35 cellular contexts compared by ENCODE assay signal in genomic region chr12:71109834-71110233, GRCh38. TPM values are rescaled to one million over a fixed set of nuclear protein-coding genes. Genes with fewer than 3 reads are reported as not detected.
"Had no signal": no experiment of that assay in that cellular context is flagged by ENCODE, and none has a peak within 500 bp of the region (broad histone marks: within the 10 kb centered on the region; RNA-seq: fewer than 3 reads in every experiment).

No MANE protein-coding gene starts in this region.

- H3K27ac Mint-ChIP-seq: activated CD4-positive, alpha-beta memory T cell treated with anti-CD3 and anti-CD28 coated beads, Interleukin-2, amount 10 ng/mL, durations not matched to agents 7 days and 5 days; activated CD4-positive, alpha-beta T cell treated with anti-CD3 and anti-CD28 coated beads for 36 hours; activated CD4-positive, alpha-beta T cell treated with anti-CD3 and anti-CD28 coated beads, Interleukin-2, amount 10 ng/mL, durations not matched to agents 7 days and 5 days; activated CD8-positive, alpha-beta memory T cell treated with anti-CD3 and anti-CD28 coated beads, Interleukin-2, amount 10 ng/mL, durations not matched to agents 7 days and 5 days; activated CD8-positive, alpha-beta T cell treated with anti-CD3 and anti-CD28 coated beads, Interleukin-2, amount 10 ng/mL, durations not matched to agents 7 days and 5 days; activated naive CD4-positive, alpha-beta T cell treated with anti-CD3 and anti-CD28 coated beads, Interleukin-2, amount 10 ng/mL, durations not matched to agents 7 days and 5 days; activated naive CD4-positive, alpha-beta T cell treated with anti-CD3 and anti-CD28 coated beads, Interleukin-2, amount 50 U/mL, for 24 hours; activated naive CD8-positive, alpha-beta T cell; activated naive CD8-positive, alpha-beta T cell treated with anti-CD3 and anti-CD28 coated beads, Interleukin-2, amount 10 ng/mL, durations not matched to agents 7 days and 5 days; activated T-cell treated with anti-CD3 and anti-CD28 coated beads, Interleukin-2, amount 50 U/mL, for 24 hours; activated T-helper 2 cell treated with anti-CD3 and anti-CD28 coated beads, Interferon-gamma antibody, Interleukin-2, Interleukin-4, amounts not matched to agents 10 μg/mL and 5 μg/mL and 100 μg/mL, durations not matched to agents 14 hours and 24 hours and 36 hours; T-helper 1 cell treated with Interleukin-12 subunit alpha and Interleukin-12 subunit beta and Interleukin-4 antibody, amounts not matched to agents 30 μg/mL and 1 μg/mL, for 36 hours; T-helper 2 cell treated with Interferon-gamma antibody and Interleukin-4, amounts not matched to agents 5 μg/mL and 100 μg/mL, for 36 hours had no signal

- DNase-seq: activated CD4-positive, alpha-beta memory T cell treated with anti-CD3 and anti-CD28 coated beads, Interleukin-2, amount 10 ng/mL, durations not matched to agents 7 days and 5 days; activated CD4-positive, alpha-beta T cell treated with anti-CD3 and anti-CD28 coated beads for 1 hour; activated CD4-positive, alpha-beta T cell treated with anti-CD3 and anti-CD28 coated beads for 36 hours; activated CD4-positive, alpha-beta T cell treated with anti-CD3 and anti-CD28 coated beads for 48 hours; activated CD4-positive, alpha-beta T cell treated with anti-CD3 and anti-CD28 coated beads, Interleukin-2, amount 10 ng/mL, durations not matched to agents 7 days and 5 days; activated CD4-positive, alpha-beta T cell treated with anti-CD3 and anti-CD28 coated beads, Interleukin-2, amount 50 U/mL, for 48 hours; activated CD4-positive, CD25-positive, alpha-beta regulatory T cell; activated CD8-positive, alpha-beta memory T cell treated with anti-CD3 and anti-CD28 coated beads for 24 hours; activated CD8-positive, alpha-beta memory T cell treated with anti-CD3 and anti-CD28 coated beads, Interleukin-2, amount 10 ng/mL, durations not matched to agents 7 days and 5 days; activated CD8-positive, alpha-beta memory T cell treated with anti-CD3 and anti-CD28 coated beads, Interleukin-2, amount 50 U/mL, for 48 hours; activated CD8-positive, alpha-beta T cell treated with anti-CD3 and anti-CD28 coated beads, Interleukin-2, amount 10 ng/mL, durations not matched to agents 7 days and 5 days; activated effector memory CD4-positive, alpha-beta T cell treated with Interleukin-2 at 50 U/mL for 16 hours; activated gamma-delta T cell; activated naive CD4-positive, alpha-beta T cell treated with anti-CD3 and anti-CD28 coated beads, Interleukin-2, amount 10 ng/mL, durations not matched to agents 7 days and 5 days; activated naive CD4-positive, alpha-beta T cell treated with Interleukin-2 at 50 U/mL for 16 hours; activated naive CD8-positive, alpha-beta T cell treated with anti-CD3 and anti-CD28 coated beads, Interleukin-2, amount 10 ng/mL, durations not matched to agents 7 days and 5 days; activated T-cell treated with anti-CD3 and anti-CD28 coated beads, Interleukin-2, amount 50 U/mL, for 24 hours; activated T-cell treated with anti-CD3 and anti-CD28 coated beads, Interleukin-2, amount 50 U/mL, for 48 hours; adrenal gland; amniotic stem cell; aorta; body of pancreas; brain microvascular endothelial cell; central memory CD4-positive, alpha-beta T cell; T-helper 1 cell; T-helper 2 cell; T-helper 9 cell had no signal

- H3K27me3 Mint-ChIP-seq: activated CD4-positive, alpha-beta memory T cell treated with anti-CD3 and anti-CD28 coated beads, Interleukin-2, amount 10 ng/mL, durations not matched to agents 7 days and 5 days; activated CD4-positive, alpha-beta T cell treated with anti-CD3 and anti-CD28 coated beads for 36 hours; activated CD4-positive, alpha-beta T cell treated with anti-CD3 and anti-CD28 coated beads, Interleukin-2, amount 10 ng/mL, durations not matched to agents 7 days and 5 days; activated CD8-positive, alpha-beta memory T cell treated with anti-CD3 and anti-CD28 coated beads, Interleukin-2, amount 10 ng/mL, durations not matched to agents 7 days and 5 days; activated naive CD4-positive, alpha-beta T cell treated with anti-CD3 and anti-CD28 coated beads, Interleukin-2, amount 10 ng/mL, durations not matched to agents 7 days and 5 days; activated naive CD4-positive, alpha-beta T cell treated with anti-CD3 and anti-CD28 coated beads, Interleukin-2, amount 50 U/mL, for 24 hours; activated naive CD8-positive, alpha-beta T cell; activated naive CD8-positive, alpha-beta T cell treated with anti-CD3 and anti-CD28 coated beads, Interleukin-2, amount 10 ng/mL, durations not matched to agents 7 days and 5 days; activated T-cell treated with anti-CD3 and anti-CD28 coated beads, Interleukin-2, amount 50 U/mL, for 24 hours had no signal

- ATAC-seq: activated CD4-positive, alpha-beta T cell treated with anti-CD3 and anti-CD28 coated beads for 36 hours; activated CD4-positive, CD25-positive, alpha-beta regulatory T cell treated with anti-CD3 and anti-CD28 coated beads, Interleukin-2, amount 50 U/mL, for 24 hours; activated CD8-positive, alpha-beta memory T cell treated with anti-CD3 and anti-CD28 coated beads, Interleukin-2, amount 10 ng/mL, durations not matched to agents 7 days and 5 days; activated CD8-positive, alpha-beta T cell treated with anti-CD3 and anti-CD28 coated beads, Interleukin-2, amount 10 ng/mL, durations not matched to agents 7 days and 5 days; body of pancreas had no signal

- H3K4me1 Mint-ChIP-seq: activated CD4-positive, alpha-beta memory T cell treated with anti-CD3 and anti-CD28 coated beads, Interleukin-2, amount 10 ng/mL, durations not matched to agents 7 days and 5 days; activated CD4-positive, alpha-beta T cell treated with anti-CD3 and anti-CD28 coated beads for 36 hours; activated CD4-positive, alpha-beta T cell treated with anti-CD3 and anti-CD28 coated beads, Interleukin-2, amount 10 ng/mL, durations not matched to agents 7 days and 5 days; activated CD8-positive, alpha-beta memory T cell treated with anti-CD3 and anti-CD28 coated beads, Interleukin-2, amount 10 ng/mL, durations not matched to agents 7 days and 5 days; activated naive CD4-positive, alpha-beta T cell treated with anti-CD3 and anti-CD28 coated beads, Interleukin-2, amount 10 ng/mL, durations not matched to agents 7 days and 5 days; activated naive CD4-positive, alpha-beta T cell treated with anti-CD3 and anti-CD28 coated beads, Interleukin-2, amount 50 U/mL, for 24 hours; activated naive CD8-positive, alpha-beta T cell treated with anti-CD3 and anti-CD28 coated beads, Interleukin-2, amount 10 ng/mL, durations not matched to agents 7 days and 5 days had no signal

- H3K9me3 Mint-ChIP-seq: activated CD4-positive, alpha-beta memory T cell treated with anti-CD3 and anti-CD28 coated beads, Interleukin-2, amount 10 ng/mL, durations not matched to agents 7 days and 5 days; activated CD4-positive, alpha-beta T cell treated with anti-CD3 and anti-CD28 coated beads, Interleukin-2, amount 10 ng/mL, durations not matched to agents 7 days and 5 days; activated naive CD4-positive, alpha-beta T cell treated with anti-CD3 and anti-CD28 coated beads, Interleukin-2, amount 50 U/mL, for 24 hours had no signal

- H3K36me3 Mint-ChIP-seq: activated CD8-positive, alpha-beta memory T cell treated with anti-CD3 and anti-CD28 coated beads, Interleukin-2, amount 10 ng/mL, durations not matched to agents 7 days and 5 days; activated naive CD4-positive, alpha-beta T cell treated with anti-CD3 and anti-CD28 coated beads, Interleukin-2, amount 10 ng/mL, durations not matched to agents 7 days and 5 days; activated naive CD4-positive, alpha-beta T cell treated with anti-CD3 and anti-CD28 coated beads, Interleukin-2, amount 50 U/mL, for 24 hours; activated naive CD8-positive, alpha-beta T cell; activated naive CD8-positive, alpha-beta T cell treated with anti-CD3 and anti-CD28 coated beads, Interleukin-2, amount 10 ng/mL, durations not matched to agents 7 days and 5 days had no signal

- H3K4me3 Mint-ChIP-seq: activated CD4-positive, alpha-beta memory T cell treated with anti-CD3 and anti-CD28 coated beads, Interleukin-2, amount 10 ng/mL, durations not matched to agents 7 days and 5 days; activated CD4-positive, alpha-beta T cell treated with anti-CD3 and anti-CD28 coated beads for 36 hours; activated CD4-positive, alpha-beta T cell treated with anti-CD3 and anti-CD28 coated beads, Interleukin-2, amount 10 ng/mL, durations not matched to agents 7 days and 5 days; activated CD8-positive, alpha-beta memory T cell treated with anti-CD3 and anti-CD28 coated beads, Interleukin-2, amount 10 ng/mL, durations not matched to agents 7 days and 5 days; activated CD8-positive, alpha-beta T cell treated with anti-CD3 and anti-CD28 coated beads, Interleukin-2, amount 10 ng/mL, durations not matched to agents 7 days and 5 days; activated naive CD4-positive, alpha-beta T cell treated with anti-CD3 and anti-CD28 coated beads, Interleukin-2, amount 10 ng/mL, durations not matched to agents 7 days and 5 days; activated naive CD4-positive, alpha-beta T cell treated with anti-CD3 and anti-CD28 coated beads, Interleukin-2, amount 50 U/mL, for 24 hours; activated naive CD8-positive, alpha-beta T cell; activated naive CD8-positive, alpha-beta T cell treated with anti-CD3 and anti-CD28 coated beads, Interleukin-2, amount 10 ng/mL, durations not matched to agents 7 days and 5 days; activated T-cell treated with anti-CD3 and anti-CD28 coated beads, Interleukin-2, amount 50 U/mL, for 24 hours; T-helper 1 cell treated with Interleukin-12 subunit alpha and Interleukin-12 subunit beta and Interleukin-4 antibody, amounts not matched to agents 30 μg/mL and 1 μg/mL, for 36 hours; T-helper 2 cell treated with Interferon-gamma antibody and Interleukin-4, amounts not matched to agents 5 μg/mL and 100 μg/mL, for 36 hours had no signal

RNA-seq across cellular contexts. Expression of gene TSPAN8, which starts 48.0 kb away (rescaled TPM):
- total RNA-seq: activated CD4-positive, alpha-beta memory T cell treated with anti-CD3 and anti-CD28 coated beads, Interleukin-2, amount 10 ng/mL, durations not matched to agents 7 days and 5 days; activated CD4-positive, alpha-beta T cell treated with anti-CD3 and anti-CD28 coated beads for 36 hours; activated CD4-positive, alpha-beta T cell treated with anti-CD3 and anti-CD28 coated beads, Interleukin-2, amount 10 ng/mL, durations not matched to agents 7 days and 5 days; activated CD8-positive, alpha-beta memory T cell treated with anti-CD3 and anti-CD28 coated beads, Interleukin-2, amount 10 ng/mL, durations not matched to agents 7 days and 5 days; activated CD8-positive, alpha-beta T cell treated with anti-CD3 and anti-CD28 coated beads, Interleukin-2, amount 10 ng/mL, durations not matched to agents 7 days and 5 days; activated naive CD8-positive, alpha-beta T cell treated with anti-CD3 and anti-CD28 coated beads, Interleukin-2, amount 10 ng/mL, durations not matched to agents 7 days and 5 days; activated T-helper 2 cell treated with anti-CD3 and anti-CD28 coated beads, Interferon-gamma antibody, Interleukin-2, Interleukin-4, amounts not matched to agents 10 μg/mL and 5 μg/mL and 100 μg/mL, durations not matched to agents 14 hours and 24 hours and 36 hours; astrocyte; cardiac septum had no signal
